In genomic region chr5:10320793-10321192, GRCh38 we compare ENCODE assay signal across 1 cellular context.
TF ChIP-seq lines count a peak whose summit lies in the region.

No MANE protein-coding gene starts in this region.

TF ChIP-seq in K562, 482 proteins besides CTCF, POLR2A, EP300 and RAD21 (continued from another document):
- TF ChIP-seq ZNF830 (CRISPR knock-in tag; IDR thresholded peaks at IDR 0.05): no peak
- TF ChIP-seq FOXM1 (IDR thresholded peaks at IDR 0.05; ENCODE audit: low read depth): no peak
- TF ChIP-seq FOXM1 (CRISPR knock-in tag; IDR thresholded peaks at IDR 0.05; ENCODE audit: low read depth): no peak
- no peak for TF ChIP-seq KLF13 (tag; IDR thresholded peaks at IDR 0.05; ENCODE audit: borderline replicate concordance, low read depth)
- TF ChIP-seq DACH1 (IDR thresholded peaks at IDR 0.05; ENCODE audit: partially characterized antibody): no peak
- TF ChIP-seq HCFC1 (IDR thresholded peaks at IDR 0.05; ENCODE audit: low read depth, low read length): no peak
- no peak for TF ChIP-seq ZNF583 (CRISPR knock-in tag; IDR thresholded peaks at IDR 0.05)
- TF ChIP-seq MYNN (IDR thresholded peaks at IDR 0.05): no peak
- TF ChIP-seq MYNN (CRISPR knock-in tag; IDR thresholded peaks at IDR 0.05): no peak
- TF ChIP-seq CXXC5 (CRISPR knock-in tag; IDR thresholded peaks at IDR 0.05): no peak
- no peak for TF ChIP-seq CHD1 (IDR thresholded peaks at IDR 0.05; ENCODE audit: low read length)
- TF ChIP-seq HDAC1 (IDR thresholded peaks at IDR 0.05): peak in 1 of 2 experiments; percentile 66; a peak in 2 of 4 replicates
- no peak for TF ChIP-seq ETV5 (CRISPR knock-in tag; IDR thresholded peaks at IDR 0.05; ENCODE audit: low read depth)
- no peak for TF ChIP-seq ZBTB34 (CRISPR knock-in tag; IDR thresholded peaks at IDR 0.05)
- TF ChIP-seq ZNF316 (IDR thresholded peaks at IDR 0.05): no peak
- no peak for TF ChIP-seq HDAC8 (tag; IDR thresholded peaks at IDR 0.05)
- TF ChIP-seq ZNF224 (CRISPR knock-in tag; IDR thresholded peaks at IDR 0.05): no peak
- no peak for TF ChIP-seq ZNF146 (CRISPR knock-in tag; IDR thresholded peaks at IDR 0.05; ENCODE audit: unreplicated experiment)
- no peak for TF ChIP-seq TCF15 (CRISPR knock-in tag; IDR thresholded peaks at IDR 0.05)
- TF ChIP-seq RBM39 (optimal IDR thresholded peaks at IDR 0.05; ENCODE audit: low read depth, low read length): no peak
- no peak for TF ChIP-seq ZNF740 (CRISPR knock-in tag; IDR thresholded peaks at IDR 0.05)
- no peak for TF ChIP-seq ZNF740 (tag; IDR thresholded peaks at IDR 0.05)
- no peak for TF ChIP-seq NR3C1 (CRISPR knock-in tag; IDR thresholded peaks at IDR 0.05)
- TF ChIP-seq GMEB1 (CRISPR knock-in tag; IDR thresholded peaks at IDR 0.05): no peak
- no peak for TF ChIP-seq ELK1 (CRISPR knock-in tag; IDR thresholded peaks at IDR 0.05)
- TF ChIP-seq ZNF324 (CRISPR knock-in tag; IDR thresholded peaks at IDR 0.05): no peak
- TF ChIP-seq NR2F6 (CRISPR knock-in tag; IDR thresholded peaks at IDR 0.05): no peak
- TF ChIP-seq PATZ1 (CRISPR knock-in tag; IDR thresholded peaks at IDR 0.05; ENCODE audit: borderline replicate concordance): no peak
- no peak for TF ChIP-seq TBL1XR1 (IDR thresholded peaks at IDR 0.05; ENCODE audit: low read length in 2 of 2)
- TF ChIP-seq SIN3A (IDR thresholded peaks at IDR 0.05; ENCODE audit: borderline replicate concordance in 2 of 2, control insufficient read depth in 1 of 2, low read depth in 2 of 2, low read length in 2 of 2): peak in 1 of 2 experiments; percentile 32; a peak in 1 of 4 replicates
- no peak for TF ChIP-seq MAFK (IDR thresholded peaks at IDR 0.05; ENCODE audit: low read length)
- peak; percentile 40; the same call in 1 of the 2 replicates for TF ChIP-seq L3MBTL2 (IDR thresholded peaks at IDR 0.05)
- TF ChIP-seq RNF219 (CRISPR knock-in tag; IDR thresholded peaks at IDR 0.05): no peak
- peak; percentile 34; the same call in 1 of the 2 replicates for TF ChIP-seq CBFA2T3 (IDR thresholded peaks at IDR 0.05)
- TF ChIP-seq E2F1 (CRISPR knock-in tag; IDR thresholded peaks at IDR 0.05): no peak
- TF ChIP-seq ZNF57 (CRISPR knock-in tag; IDR thresholded peaks at IDR 0.05): no peak
- no peak for TF ChIP-seq HDAC2 (IDR thresholded peaks at IDR 0.05)
- TF ChIP-seq MXI1 (IDR thresholded peaks at IDR 0.05; ENCODE audit: low read depth, low read length): no peak
- TF ChIP-seq SMARCE1 (IDR thresholded peaks at IDR 0.05): peak; percentile 71; the same call in 1 of the 2 replicates
- peak; percentile 82 for TF ChIP-seq MITF (IDR thresholded peaks at IDR 0.05)
- no peak for TF ChIP-seq ZNF175 (CRISPR knock-in tag; IDR thresholded peaks at IDR 0.05; ENCODE audit: low read depth)
- TF ChIP-seq SAP30 (IDR thresholded peaks at IDR 0.05; ENCODE audit: borderline replicate concordance, insufficient read depth, low read depth, low read length, poor library complexity, severe bottlenecking): no peak
- no peak for TF ChIP-seq YBX1 (IDR thresholded peaks at IDR 0.05)
- no peak for TF ChIP-seq ZNF764 (CRISPR knock-in tag; IDR thresholded peaks at IDR 0.05; ENCODE audit: low read depth)
- TF ChIP-seq MCM2 (IDR thresholded peaks at IDR 0.05; ENCODE audit: low read depth): no peak
- TF ChIP-seq PKNOX1 (IDR thresholded peaks at IDR 0.05): peak; percentile 85
- TF ChIP-seq FOXA1 (IDR thresholded peaks at IDR 0.05; ENCODE audit: borderline replicate concordance): no peak
- no peak for TF ChIP-seq ZBTB9 (CRISPR knock-in tag; IDR thresholded peaks at IDR 0.05)
- no peak for TF ChIP-seq IFI16 (CRISPR knock-in tag; IDR thresholded peaks at IDR 0.05)
- no peak for TF ChIP-seq SIX5 (IDR thresholded peaks at IDR 0.05; ENCODE audit: borderline replicate concordance in 1 of 2, insufficient read depth in 1 of 2, low read depth in 1 of 2, low read length in 2 of 2)
- TF ChIP-seq ESRRB (CRISPR knock-in tag; IDR thresholded peaks at IDR 0.05; ENCODE audit: borderline replicate concordance): no peak
- TF ChIP-seq NR2C2 (CRISPR knock-in tag; IDR thresholded peaks at IDR 0.05): no peak
- no peak for TF ChIP-seq NR2C2 (tag; IDR thresholded peaks at IDR 0.05)
- no peak for TF ChIP-seq MEF2A (IDR thresholded peaks at IDR 0.05; ENCODE audit: control insufficient read depth, low read depth, low read length)
- no peak for TF ChIP-seq ZNF584 (CRISPR knock-in tag; IDR thresholded peaks at IDR 0.05; ENCODE audit: low read depth)
- no peak for TF ChIP-seq HNRNPL (IDR thresholded peaks at IDR 0.05; ENCODE audit: low read depth, low read length)
- no peak for TF ChIP-seq USF1 (CRISPR knock-in tag; IDR thresholded peaks at IDR 0.05)
- TF ChIP-seq POLR2H (tag; IDR thresholded peaks at IDR 0.05; ENCODE audit: low read depth): no peak
